ENCODE assay signal across 8 cellular contexts in the genomic region with DNA sequence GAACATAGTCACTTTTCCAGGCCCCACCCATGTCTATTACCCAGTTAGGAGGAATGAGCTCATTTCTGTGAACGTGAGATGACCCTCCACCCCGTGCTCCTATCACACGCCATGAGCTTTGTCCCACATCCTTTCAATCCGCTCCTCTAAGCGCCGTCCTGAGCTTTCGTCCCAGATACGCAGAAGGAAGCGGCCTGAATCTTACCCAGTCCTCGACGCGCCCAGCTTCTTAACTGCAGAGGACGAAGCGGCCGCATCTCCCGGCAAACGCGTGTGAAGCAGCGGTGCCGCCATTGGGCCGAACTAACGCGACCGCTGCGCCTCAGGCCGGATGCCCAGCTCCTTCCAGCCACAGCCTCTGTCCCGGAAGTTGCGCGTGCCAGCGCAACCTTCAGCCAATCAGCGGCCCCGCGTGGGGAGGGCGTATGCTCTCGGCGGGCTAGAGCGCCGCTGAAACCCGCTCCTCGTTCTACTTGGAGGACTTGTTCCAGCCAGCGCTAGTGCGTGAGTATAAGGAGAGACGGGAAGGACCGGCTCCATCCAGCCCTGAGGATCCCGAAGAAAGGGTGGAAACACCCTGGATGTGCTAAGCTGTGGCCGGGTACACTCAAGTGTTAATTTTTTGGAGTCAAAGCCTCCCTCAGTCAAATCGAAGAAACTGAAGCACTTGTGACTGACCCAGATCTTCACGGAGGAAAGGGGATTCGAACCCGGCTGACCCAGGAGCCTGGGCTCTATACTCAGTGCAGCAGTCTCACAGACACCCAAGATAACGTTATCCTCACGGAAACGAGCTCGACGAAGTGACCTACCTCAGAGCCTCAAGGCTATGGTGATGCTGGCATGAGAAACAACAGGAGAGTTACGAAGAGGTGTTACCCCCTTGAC. TPM values are rescaled to one million over a fixed set of nuclear protein-coding genes. Genes with fewer than 3 reads are reported as not detected.
DNase-seq lines count a peak whose midpoint lies in the region; ATAC-seq lines count a peak whose summit lies in the region.
"Not testable (repeated sequence)": the region's sequence is repeated elsewhere in the genome, so short reads cannot be mapped to it uniquely, and the experiment has no call there.

Gene RRN3 (minus strand): TSS at position 333 of the 888 bp plus-strand sequence. CDS start 39 bp downstream, at position 294.

- DNase-seq in COLO668 (lab: John Stamatoyannopoulos, UW; ENCODE audit: unreplicated experiment) (peak; percentile 94), HT-29 (ENCODE audit: low spot score) (peak; percentile 92), NOMO-1 (lab: John Stamatoyannopoulos, UW; ENCODE audit: unreplicated experiment in 2 of 2) (peak; percentile 81 to 91), memory B cell (ENCODE audit: low spot score in 2 of 2) (peak; percentile 73 to 76)
- DNase-seq in effector memory CD4-positive, alpha-beta T cell: peak; percentile 67 to 79 (median 74)
- peak; percentile 76 for DNase-seq in stimulated activated CD8-positive, alpha-beta memory T cell treated with anti-CD3 and anti-CD28 coated beads, Interleukin-12 subunit alpha, Interleukin-12 subunit beta, amount 100 ng/mL, for 1 hour (ENCODE audit: low read depth)

- H3K27me3 ChIP-seq in effector memory CD4-positive, alpha-beta T cell (replicated peaks; ENCODE audit: control insufficient read depth, insufficient read depth, low read length, poor library complexity, severe bottlenecking): not testable (repeated sequence)

- H3K27me3 Mint-ChIP-seq in memory B cell: not testable (repeated sequence)

- H3K4me1 Mint-ChIP-seq in memory B cell: not testable (repeated sequence)

- peak within 1 kb of the TSS; percentile 98 for H3K27ac Mint-ChIP-seq in memory B cell

- H3K36me3 Mint-ChIP-seq in memory B cell: not testable (repeated sequence)

- not testable (repeated sequence) for H3K36me3 ChIP-seq in effector memory CD4-positive, alpha-beta T cell (ENCODE audit: control insufficient read depth, insufficient read depth, low read length)

- not testable (repeated sequence) for H3K9me3 Mint-ChIP-seq in memory B cell

- POLR2A ChIA-PET in activated CD8-positive, alpha-beta memory T cell treated with anti-CD3 and anti-CD28 coated beads for 36 hours (lab: Charles Lee): interaction anchor here (0.6 to 1.2 kb wide), 5 partner anchors 38 to 120 kb away, joined by 3 to 4 read pairs (median 3); partner anchors contain the start of gene PDXDC1

- not testable (repeated sequence) for H3K9me3 ChIP-seq in effector memory CD4-positive, alpha-beta T cell (ENCODE audit: control insufficient read depth, low read length)

- H3K4me3 ChIP-seq in effector memory CD4-positive, alpha-beta T cell (ENCODE audit: insufficient read depth, low read depth, low read length, poor library complexity, severe bottlenecking): peak within 1 kb of the TSS; percentile 73

- ATAC-seq in GM21360 (IDR thresholded peaks at IDR 0.05; ENCODE audit: unreplicated experiment): peak; percentile 96
- peak; percentile 99 for ATAC-seq in memory B cell (ENCODE audit: low read depth)

- H3K4me3 Mint-ChIP-seq in memory B cell: peak within 1 kb of the TSS; percentile 96

- H3K27ac ChIP-seq in effector memory CD4-positive, alpha-beta T cell (ENCODE audit: insufficient read depth, low read length, poor library complexity, severe bottlenecking): peak within 1 kb of the TSS; percentile 72

- CTCF ChIA-PET in activated CD8-positive, alpha-beta memory T cell treated with anti-CD3 and anti-CD28 coated beads for 36 hours (lab: Charles Lee): interaction anchor here (1.6 kb wide), 1 partner anchor 20 kb away, joined by 3 read pairs; no protein-coding TSS in a partner anchor

- H3K4me1 ChIP-seq in effector memory CD4-positive, alpha-beta T cell (ENCODE audit: control insufficient read depth, insufficient read depth, low read length, poor library complexity, severe bottlenecking): not testable (repeated sequence)

RNA-seq across cellular contexts. Expression of gene RRN3, which starts in this region (rescaled TPM):
- total RNA-seq in HT-29 (2014; rRNA removed; shearing (Covaris generic)): 26.9 and 28.2 TPM in 2 replicates
- total RNA-seq in activated CD8-positive, alpha-beta memory T cell treated with anti-CD3 and anti-CD28 coated beads for 36 hours: 10 to 100 TPM; 50.7 to 55.2 TPM

Comparison
In these comparisons a context has a peak if more than half of its experiments do, and no peak if none do; other contexts are left out.
1. Peak in every context shown above with its lines: DNase-seq, ATAC-seq, H3K4me3 ChIP-seq and H3K27ac ChIP-seq.